ENCODE assay signal across 8 cellular contexts in genomic region chr15:78241017-78241416, GRCh38. TPM values are rescaled to one million over a fixed set of nuclear protein-coding genes. Genes with fewer than 3 reads are reported as not detected.
A peak's percentile ranks its signal among the peaks of the same experiment; 100 is the strongest.
DNase-seq lines count a peak whose midpoint lies in the region; ATAC-seq, FAIRE-seq and TF ChIP-seq lines count a peak whose summit lies in the region.

No MANE protein-coding gene starts in this region.

- ATAC-seq in GM21786 (IDR thresholded peaks at IDR 0.05; ENCODE audit: unreplicated experiment): no peak

- H3K4me1 Mint-ChIP-seq in brain (peaks cover 31% of the 10 kb centered on the region), immature natural killer cell (no peaks in the 10 kb centered on the region)

- H3K27me3 Mint-ChIP-seq in brain: no peaks in the 10 kb centered on the region
- peaks cover 0 to 3% (median 0%) of the 10 kb centered on the region in 3 donors for H3K27me3 Mint-ChIP-seq in immature natural killer cell (ENCODE audit: low read depth in 3 of 3)

- FAIRE-seq in GM12892 (lab: Jason Lieb, UNC): peak; percentile 63

- peak; percentile 84 for DNase-seq in GM12892 (ENCODE audit: insufficient read length)
- DNase-seq in NCI-H146 treated with DMSO at 0.1 percent for 48 hours (lab: John Stamatoyannopoulos, UW; ENCODE audit: unreplicated experiment): peak; percentile 29
- DNase-seq in immature natural killer cell: peak; percentile 62 to 74 (median 67)
- peak; percentile 73 to 89 (median 76) for DNase-seq in stimulated activated CD4-positive, alpha-beta T cell treated with anti-CD3 and anti-CD28 coated beads, Interleukin-12 subunit alpha, Interleukin-12 subunit beta, amount 100 ng/mL, for 48 hours (ENCODE audit: low read depth in 2 of 3, low spot score in 1 of 3)

- TF ChIP-seq CTCF in 22Rv1 (IDR thresholded peaks at IDR 0.05): peak; percentile 91
- peak; percentile 98 for TF ChIP-seq CTCF in VCaP (conservative IDR thresholded peaks at IDR 0.05)
- peak; percentile 90 to 92 for TF ChIP-seq CTCF in brain (conservative IDR thresholded peaks at IDR 0.05)

- H3K4me3 Mint-ChIP-seq in brain: no peak overlapping the region
- no peak overlapping the region for H3K4me3 Mint-ChIP-seq in immature natural killer cell

- H3K36me3 Mint-ChIP-seq in brain: no peaks in the 10 kb centered on the region
- no peaks in the 10 kb centered on the region for H3K36me3 Mint-ChIP-seq in immature natural killer cell

- TF ChIP-seq POLR2A in GM12892 (IDR thresholded peaks at IDR 0.05; ENCODE audit: low read depth, low read length): no peak

- peak overlapping the region in 2 of 5 experiments; percentile 21 to 49 for H3K27ac Mint-ChIP-seq in brain
- H3K27ac Mint-ChIP-seq in immature natural killer cell: no peak overlapping the region

- H3K9me3 Mint-ChIP-seq in brain: peaks cover 0 to 2% (median 0%) of the 10 kb centered on the region in 5 experiments
- H3K9me3 Mint-ChIP-seq in immature natural killer cell: no peaks in the 10 kb centered on the region

- H3K27ac ChIP-seq in 22Rv1: no peak overlapping the region
- H3K27ac ChIP-seq in VCaP: no peak overlapping the region

RNA-seq across cellular contexts. Expression of gene ACSBG1, which starts 6.7 kb away (rescaled TPM):
- polyA plus RNA-seq in GM12892 (2012; ENCODE audit: missing spikeins): 0.32 TPM
- 34.7 TPM for polyA plus RNA-seq in brain (ENCODE audit: insufficient read depth, low read depth, low replicate concordance)
- polyA plus RNA-seq in immature natural killer cell: under 1 TPM in 1 of 3 donors, not detected in 2; 0.07 TPM

RNA-seq across cellular contexts. Expression of gene DNAJA4, which starts 23.3 kb away (rescaled TPM):
- 5.5 TPM for polyA plus RNA-seq in GM12892 (2012; ENCODE audit: missing spikeins)
- polyA plus RNA-seq in brain (ENCODE audit: insufficient read depth, low read depth, low replicate concordance): 24.2 TPM
- polyA plus RNA-seq in immature natural killer cell: 1 to 10 TPM; 3.1 to 8.2 (median 7.4) TPM

RNA-seq across cellular contexts. Expression of gene SKIC8, which starts 58.4 kb away (rescaled TPM):
- 81.2 TPM for polyA plus RNA-seq in GM12892 (2012; ENCODE audit: missing spikeins)
- polyA plus RNA-seq in brain (ENCODE audit: insufficient read depth, low read depth, low replicate concordance): 50.2 TPM
- 100 to 1,000 TPM in 2 of 3 donors, 10 to 100 TPM in 1; 73.4 to 147 (median 105) TPM for polyA plus RNA-seq in immature natural killer cell

Comparison
In these comparisons a context has a peak if more than half of its experiments do, and no peak if none do; other contexts are left out.
1. DNase-seq: peak in every context shown above with its lines; median percentile 84 in GM12892; 76 in stimulated activated CD4-positive, alpha-beta T cell treated with anti-CD3 and anti-CD28 coated beads, Interleukin-12 subunit alpha, Interleukin-12 subunit beta, amount 100 ng/mL, for 48 hours; 67 in immature natural killer cell; 29 in NCI-H146 treated with DMSO at 0.1 percent for 48 hours.
2. RNA of gene ACSBG1, which starts 6.7 kb away (polyA plus RNA-seq): 34.7 TPM in brain (single experiment); 0.07 TPM in immature natural killer cell; every median in the first group is over 10 times any median in the second.
3. Peak in every context shown above with its lines, with median percentiles within 50 percentile points of each other: CTCF ChIP-seq.